In the genomic region with DNA sequence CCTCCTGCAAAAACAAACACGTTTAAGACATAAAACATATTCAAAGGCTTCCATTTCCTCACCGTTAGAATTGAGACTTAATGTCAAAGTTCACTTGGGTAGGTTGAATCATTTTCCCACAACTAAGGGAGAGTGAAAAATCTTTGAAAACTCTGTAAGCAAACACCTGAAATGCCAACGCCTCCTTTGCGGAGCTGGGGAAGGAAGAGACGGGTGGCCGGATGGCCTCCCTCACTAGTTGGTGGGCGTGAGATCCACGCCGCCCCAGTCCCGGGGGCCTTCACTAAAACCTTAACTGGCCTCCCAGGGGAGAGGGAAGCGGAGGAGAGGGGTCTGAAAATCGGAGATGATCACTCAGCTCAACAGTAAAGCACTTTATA, we compare ENCODE assay signal across 8 cellular contexts. TPM values are rescaled to one million over a fixed set of nuclear protein-coding genes. Genes with fewer than 3 reads are reported as not detected.
DNase-seq lines count a peak whose midpoint lies in the region; ATAC-seq, FAIRE-seq and TF ChIP-seq lines count a peak whose summit lies in the region.

No MANE protein-coding gene starts in this region.

- dilution Hi-C loops in endothelial cell of umbilical vein (cut with MboI; ENCODE audit: extremely low pct_ligation_motif_present, low sequenced_read_pairs), result no loop called here

- H4K20me1 ChIP-seq in endothelial cell of umbilical vein (replicated peaks; ENCODE audit: control insufficient read depth, extremely low read depth, insufficient read depth, low read length) (no peaks in the 10 kb centered on the region), neural cell (ENCODE audit: insufficient read depth) (no peaks in the 10 kb centered on the region)

- CTCF ChIA-PET in endothelial cell of umbilical vein (lab: Charles Lee), result interaction anchor here (0.8 to 2.9 kb wide), 11 partner anchors 10 to 206 kb away, joined by 3 to 9 read pairs (median 4); partner anchors contain the start of genes ACBD4 and NMT1

- H3K9ac ChIP-seq in endothelial cell of umbilical vein (replicated peaks; ENCODE audit: extremely low read depth, insufficient read depth, low read length) (peak overlapping the region; percentile 99), neural cell (ENCODE audit: low read length) (peak overlapping the region; percentile 84)

- DNase-seq in ELR (ENCODE audit: low read depth) (peak; percentile 65), HT-29 (ENCODE audit: low spot score) (peak; percentile 68), endothelial cell of umbilical vein (ENCODE audit: low read depth, low spot score) (peak; percentile 44), vagina (ENCODE audit: extremely low spot score in 2 of 2) (no peak)
- DNase-seq in activated CD4-positive, alpha-beta T cell treated with anti-CD3 and anti-CD28 coated beads, Interleukin-2, amount 50 U/mL, for 48 hours, result peak; percentile 44 to 53

- no peak for FAIRE-seq in endothelial cell of umbilical vein (lab: Jason Lieb, UNC)

- ATAC-seq in HG02588 (IDR thresholded peaks at IDR 0.05; ENCODE audit: unreplicated experiment) (no peak), GM18861 (IDR thresholded peaks at IDR 0.05; ENCODE audit: unreplicated experiment) (no peak)

- H3K4me1 ChIP-seq in endothelial cell of umbilical vein (ENCODE audit: control insufficient read depth, extremely low read depth, insufficient read depth, low read length), result peaks cover 16% of the 10 kb centered on the region
- peaks cover 44% of the 10 kb centered on the region for H3K4me1 ChIP-seq in vagina

- H3K27me3 ChIP-seq in endothelial cell of umbilical vein (ENCODE audit: control insufficient read depth in 2 of 2, insufficient read depth in 2 of 2, low read length in 2 of 2), result no peaks in the 10 kb centered on the region
- no peaks in the 10 kb centered on the region for H3K27me3 ChIP-seq in neural cell (ENCODE audit: insufficient read depth, low read depth, low read length)
- no peaks in the 10 kb centered on the region for H3K27me3 ChIP-seq in vagina

- H3K9me2 ChIP-seq in neural cell (ENCODE audit: insufficient read depth, low read length), result no peaks in the 10 kb centered on the region

- no peak for TF ChIP-seq POLR2A in endothelial cell of umbilical vein (IDR thresholded peaks at IDR 0.05; ENCODE audit: low read depth, low read length)
- TF ChIP-seq POLR2A in vagina (IDR thresholded peaks at IDR 0.05), result no peak

- peaks cover 25% of the 10 kb centered on the region for H3K79me2 ChIP-seq in endothelial cell of umbilical vein (ENCODE audit: control insufficient read depth, insufficient read depth, low read length)
- peaks cover 23% of the 10 kb centered on the region for H3K79me2 ChIP-seq in neural cell (replicated peaks; ENCODE audit: insufficient read depth, low read length)

- H3K9me1 ChIP-seq in endothelial cell of umbilical vein (replicated peaks; ENCODE audit: control insufficient read depth, extremely low read depth, insufficient read depth, low read length), result no peaks in the 10 kb centered on the region

- peak overlapping the region; percentile 95 for H2AFZ ChIP-seq in endothelial cell of umbilical vein (ENCODE audit: low read depth, low read length)
- H2AFZ ChIP-seq in neural cell (ENCODE audit: low read depth, low read length), result no peak overlapping the region

- TF ChIP-seq EP300 in neural cell (conservative IDR thresholded peaks at IDR 0.05; ENCODE audit: poor library complexity, severe bottlenecking), result no peak

- H3K27ac ChIP-seq in endothelial cell of umbilical vein (ENCODE audit: insufficient read depth, low read depth, low read length) (peak overlapping the region; percentile 97), neural cell (ENCODE audit: low read length) (peak overlapping the region; percentile 76), vagina (peak overlapping the region; percentile 95)

- H3F3A ChIP-seq in neural cell (ENCODE audit: insufficient read depth, low read length, poor library complexity, severe bottlenecking), result no peaks in the 10 kb centered on the region

- intact Hi-C loops in endothelial cell of umbilical vein (cut with micrococcal nuclease) (loop anchor here (1.0 to 5.0 kb wide), 3 partner anchors 11 to 83 kb away; partner anchors contain the start of gene NMT1), vagina (cut with DNase I) (loop anchor here (5.0 kb wide), 1 partner anchor 47 kb away; no protein-coding TSS in a partner anchor)

- TF ChIP-seq CTCF in endothelial cell of umbilical vein (IDR thresholded peaks at IDR 0.05; ENCODE audit: extremely low read depth in 1 of 2, insufficient read depth in 1 of 2, low read depth in 1 of 2, low read length in 2 of 2), result no peak
- TF ChIP-seq CTCF in neural cell (IDR thresholded peaks at IDR 0.05; ENCODE audit: poor library complexity, severe bottlenecking), result no peak
- no peak for TF ChIP-seq CTCF in vagina (IDR thresholded peaks at IDR 0.05)

- H3K4me2 ChIP-seq in endothelial cell of umbilical vein (ENCODE audit: insufficient read depth, low read length), result peak overlapping the region; percentile 96
- peak overlapping the region; percentile 96 for H3K4me2 ChIP-seq in neural cell (ENCODE audit: low read length)

- H3K9me3 ChIP-seq in endothelial cell of umbilical vein (replicated peaks; ENCODE audit: control insufficient read depth, insufficient read depth, low read length) (no peaks in the 10 kb centered on the region), neural cell (ENCODE audit: low read length) (no peaks in the 10 kb centered on the region), vagina (no peaks in the 10 kb centered on the region)

- TF ChIP-seq RAD21 in neural cell (conservative IDR thresholded peaks at IDR 0.05), result no peak

- H3K36me3 ChIP-seq in endothelial cell of umbilical vein (ENCODE audit: control insufficient read depth in 2 of 2, extremely low read depth in 1 of 2, insufficient read depth in 2 of 2, low read length in 2 of 2) (no peaks in the 10 kb centered on the region), neural cell (ENCODE audit: insufficient read depth, low read length) (no peaks in the 10 kb centered on the region), vagina (no peaks in the 10 kb centered on the region)

- POLR2A ChIA-PET in endothelial cell of umbilical vein (lab: Charles Lee), result no interaction called here

- peak overlapping the region; percentile 41 to 97 (median 95) for H3K4me3 ChIP-seq in endothelial cell of umbilical vein (replicated peaks in 1 of 3; ENCODE audit: insufficient read depth in 1 of 3, low read depth in 1 of 3, low read length in 3 of 3)
- peak overlapping the region; percentile 80 for H3K4me3 ChIP-seq in neural cell (ENCODE audit: low read length)
- peak overlapping the region; percentile 69 to 73 for H3K4me3 ChIP-seq in vagina

- BruUV-seq in endothelial cell of umbilical vein (replicated peaks; lab: Mats Ljungman, UMichigan), result TSS peak; percentile 75

TF ChIP-seq in endothelial cell of umbilical vein, 7 proteins besides CTCF, POLR2A, EP300 and RAD21 (continues in another document):
- TF ChIP-seq MAX (IDR thresholded peaks at IDR 0.05; ENCODE audit: insufficient read depth, insufficient read length) (no peak), FOS (IDR thresholded peaks at IDR 0.05; ENCODE audit: borderline replicate concordance, insufficient read depth, low read length) (no peak), POLR2AphosphoS5 (IDR thresholded peaks at IDR 0.05; ENCODE audit: insufficient read depth, low read depth, low read length) (no peak), EZH2 (IDR thresholded peaks at IDR 0.05; ENCODE audit: borderline replicate concordance, low read depth, low read length, severe bottlenecking) (no peak), GATA2 (IDR thresholded peaks at IDR 0.05; ENCODE audit: insufficient read depth, insufficient read length, low read depth, low read length) (no peak)

TF ChIP-seq in neural cell, 6 proteins besides CTCF, POLR2A, EP300 and RAD21 (continues in another document):
- no peak for TF ChIP-seq EZH2 (IDR thresholded peaks at IDR 0.05; ENCODE audit: borderline replicate concordance, insufficient read depth, low read length, poor library complexity, severe bottlenecking)

RNA-seq across cellular contexts. Expression of gene DCAKD, which starts 0.8 kb away (rescaled TPM):
- 44.9 and 49.8 TPM in 2 replicates for total RNA-seq in HT-29 (2014; rRNA removed; shearing (Covaris generic))
- total RNA-seq in endothelial cell of umbilical vein (29.0 and 30.8 TPM in 2 replicates), vagina (54.5 TPM)
- polyA plus RNA-seq in endothelial cell of umbilical vein (36.5 and 39.1 TPM in 2 replicates), neural cell (68.5 and 75.0 TPM in 2 replicates)
- 23.9 and 26.3 TPM in 2 replicates for polyA plus RNA-seq in endothelial cell of umbilical vein (2011; cell fraction: cytosol; rRNA removed)
- polyA plus RNA-seq in endothelial cell of umbilical vein (2011; cell fraction: nucleus; rRNA removed), result 21.6 and 23.1 TPM in 2 replicates
- polyA plus RNA-seq in endothelial cell of umbilical vein (2012), result 22.9 and 33.4 TPM in 2 replicates
- polyA minus RNA-seq in endothelial cell of umbilical vein (36.0 and 40.5 TPM in 2 replicates), neural cell (67.0 and 71.8 TPM in 2 replicates)
- 21.4 TPM for polyA minus RNA-seq in endothelial cell of umbilical vein (2011; cell fraction: cytosol; rRNA and poly(A)+ RNA removed)
- 11.1 and 17.6 TPM in 2 replicates for polyA minus RNA-seq in endothelial cell of umbilical vein (2011; cell fraction: nucleus; rRNA and poly(A)+ RNA removed)

RNA-seq across cellular contexts. Expression of gene NMT1, which starts 10.4 kb away (rescaled TPM):
- 59.2 and 77.1 TPM in 2 replicates for total RNA-seq in HT-29 (2014; rRNA removed; shearing (Covaris generic))
- 126 and 135 TPM in 2 replicates for total RNA-seq in endothelial cell of umbilical vein
- 25.7 and 37.6 TPM in 2 replicates for polyA plus RNA-seq in endothelial cell of umbilical vein
- 36.0 and 37.3 TPM in 2 replicates for polyA plus RNA-seq in endothelial cell of umbilical vein (2011; cell fraction: cytosol; rRNA removed)
- polyA plus RNA-seq in endothelial cell of umbilical vein (2011; cell fraction: nucleus; rRNA removed), result 60.2 and 64.7 TPM in 2 replicates
- polyA plus RNA-seq in endothelial cell of umbilical vein (2012), result 101 and 108 TPM in 2 replicates
- polyA minus RNA-seq in endothelial cell of umbilical vein, result 64.6 and 73.8 TPM in 2 replicates
- polyA minus RNA-seq in endothelial cell of umbilical vein (2011; cell fraction: cytosol; rRNA and poly(A)+ RNA removed), result 88.1 TPM
- polyA minus RNA-seq in endothelial cell of umbilical vein (2011; cell fraction: nucleus; rRNA and poly(A)+ RNA removed), result 54.0 and 57.5 TPM in 2 replicates
- 23.4 and 28.7 TPM in 2 replicates for polyA plus RNA-seq in neural cell
- 38.5 and 38.7 TPM in 2 replicates for polyA minus RNA-seq in neural cell
- 49.4 TPM for total RNA-seq in vagina

Comparison
In these comparisons a context has a peak if more than half of its experiments do, and no peak if none do; other contexts are left out.
1. DNase-seq: peak in ELR (single experiment), HT-29 (single experiment), activated CD4-positive, alpha-beta T cell treated with anti-CD3 and anti-CD28 coated beads, Interleukin-2, amount 50 U/mL, for 48 hours (2 of 2) and endothelial cell of umbilical vein (single experiment); none in vagina (0 of 2).
2. Peak in every context shown above with its lines, with median percentiles within 50 percentile points of each other: H3K27ac ChIP-seq and H3K4me3 ChIP-seq.